Comparison of ENCODE assay signal across 2 cellular contexts in genomic region chr2:153156743-153157142, GRCh38.
TF ChIP-seq lines count a peak whose summit lies in the region.

No MANE protein-coding gene starts in this region.

TF ChIP-seq in SK-N-SH, 30 proteins besides CTCF, POLR2A, EP300 and RAD21 (continued from another document):
- no peak for TF ChIP-seq USF2 (IDR thresholded peaks at IDR 0.05; ENCODE audit: borderline replicate concordance, low read depth, low read length)
- TF ChIP-seq SIN3A (IDR thresholded peaks at IDR 0.05; ENCODE audit: borderline replicate concordance, low read depth, low read length) = no peak
- TF ChIP-seq USF1 (IDR thresholded peaks at IDR 0.05; ENCODE audit: borderline replicate concordance, low read depth) = no peak
- no peak for TF ChIP-seq GATA2 (CRISPR knock-in tag; IDR thresholded peaks at IDR 0.05)
- TF ChIP-seq PBX3 (IDR thresholded peaks at IDR 0.05) = no peak
- TF ChIP-seq, protein P1, sequence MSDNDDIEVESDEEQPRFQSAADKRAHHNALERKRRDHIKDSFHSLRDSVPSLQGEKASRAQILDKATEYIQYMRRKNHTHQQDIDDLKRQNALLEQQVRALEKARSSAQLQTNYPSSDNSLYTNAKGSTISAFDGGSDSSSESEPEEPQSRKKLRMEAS (IDR thresholded peaks at IDR 0.05; ENCODE audit: low read depth) = no peak
- no peak for TF ChIP-seq FOXJ3 (CRISPR knock-in tag; IDR thresholded peaks at IDR 0.05)
- no peak for TF ChIP-seq JUND (IDR thresholded peaks at IDR 0.05)
- TF ChIP-seq TCF12 (IDR thresholded peaks at IDR 0.05) = no peak
- TF ChIP-seq CHD2 (IDR thresholded peaks at IDR 0.05; ENCODE audit: low read length, partially characterized antibody) = no peak
- TF ChIP-seq RFX5 (IDR thresholded peaks at IDR 0.05; ENCODE audit: low read length) = no peak
- TF ChIP-seq MXI1 (IDR thresholded peaks at IDR 0.05; ENCODE audit: low read depth, low read length) = no peak
- no peak for TF ChIP-seq FOXM1 (IDR thresholded peaks at IDR 0.05; ENCODE audit: low read depth)
- no peak for TF ChIP-seq NRF1 (IDR thresholded peaks at IDR 0.05; ENCODE audit: low read depth, low read length)
- no peak for TF ChIP-seq TAF1 (IDR thresholded peaks at IDR 0.05; ENCODE audit: borderline replicate concordance, low read depth, low read length)
- TF ChIP-seq RXRA (IDR thresholded peaks at IDR 0.05; ENCODE audit: borderline replicate concordance, low read depth) = no peak
- no peak for TF ChIP-seq ELF1 (IDR thresholded peaks at IDR 0.05)

TF ChIP-seq in SK-N-SH treated with all-trans-retinoic acid at 6 μM for 48 hours, 23 proteins besides CTCF, POLR2A, EP300 and RAD21 (continued from another document):
- TF ChIP-seq ZNF8 (CRISPR knock-in tag; IDR thresholded peaks at IDR 0.05) (no peak), TSHZ2 (CRISPR knock-in tag; IDR thresholded peaks at IDR 0.05) (no peak), ZFP30 (CRISPR knock-in tag; IDR thresholded peaks at IDR 0.05) (no peak), CREB5 (CRISPR knock-in tag; IDR thresholded peaks at IDR 0.05; ENCODE audit: low read depth) (no peak), BACH2 (CRISPR knock-in tag; IDR thresholded peaks at IDR 0.05; ENCODE audit: borderline replicate concordance) (no peak), SNAI2 (CRISPR knock-in tag; IDR thresholded peaks at IDR 0.05) (no peak)
- TF ChIP-seq, protein P2, sequence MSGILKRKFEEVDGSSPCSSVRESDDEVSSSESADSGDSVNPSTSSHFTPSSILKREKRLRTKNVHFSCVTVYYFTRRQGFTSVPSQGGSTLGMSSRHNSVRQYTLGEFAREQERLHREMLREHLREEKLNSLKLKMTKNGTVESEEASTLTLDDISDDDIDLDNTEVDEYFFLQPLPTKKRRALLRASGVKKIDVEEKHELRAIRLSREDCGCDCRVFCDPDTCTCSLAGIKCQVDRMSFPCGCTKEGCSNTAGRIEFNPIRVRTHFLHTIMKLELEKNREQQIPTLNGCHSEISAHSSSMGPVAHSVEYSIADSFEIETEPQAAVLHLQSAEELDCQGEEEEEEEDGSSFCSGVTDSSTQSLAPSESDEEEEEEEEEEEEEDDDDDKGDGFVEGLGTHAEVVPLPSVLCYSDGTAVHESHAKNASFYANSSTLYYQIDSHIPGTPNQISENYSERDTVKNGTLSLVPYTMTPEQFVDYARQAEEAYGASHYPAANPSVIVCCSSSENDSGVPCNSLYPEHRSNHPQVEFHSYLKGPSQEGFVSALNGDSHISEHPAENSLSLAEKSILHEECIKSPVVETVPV (CRISPR knock-in tag; IDR thresholded peaks at IDR 0.05) = no peak
